ENCODE assay signal across 33 cellular contexts in genomic region chr12:133063556-133063955, GRCh38.
"Had no signal": no experiment of that assay in that cellular context is flagged by ENCODE, and none has a peak within 500 bp of the region (broad histone marks: within the 10 kb centered on the region; RNA-seq: fewer than 3 reads in every experiment).

No MANE protein-coding gene starts in this region.

- H3K27ac ChIP-seq: ascending aorta, coronary artery, dorsolateral prefrontal cortex, foreskin keratinocyte, heart left ventricle, lower lobe of right lung, neutrophil, sigmoid colon, thyroid gland, upper lobe of right lung had no signal

- ATAC-seq: activated T-cell treated with anti-CD3 and anti-CD28 coated beads, Interleukin-2, amount 50 U/mL, for 72 hours; effector memory CD8-positive, alpha-beta T cell; esophagus mucosa; foreskin keratinocyte; heart left ventricle; left lobe of liver; lower lobe of right lung; stimulated activated memory B cell treated with anti-CD40 and anti-IgM and Interleukin-4, amounts not matched to agents 10 μg/mL and 1 μg/mL and 100 μg/mL, for 72 hours; stimulated activated naive CD8-positive, alpha-beta T cell treated with anti-CD3 and anti-CD28 coated beads, Interleukin-15, amount 100 ng/mL, for 72 hours; T-helper 17 cell; upper lobe of right lung had no signal

- H3K4me3 Mint-ChIP-seq: activated CD4-positive, alpha-beta T cell treated with anti-CD3 and anti-CD28 coated beads, Interleukin-2, amount 10 ng/mL, durations not matched to agents 7 days and 5 days; activated naive CD4-positive, alpha-beta T cell treated with anti-CD3 and anti-CD28 coated beads for 36 hours; activated naive CD8-positive, alpha-beta T cell treated with anti-CD3 and anti-CD28 coated beads for 36 hours; activated T-cell treated with anti-CD3 and anti-CD28 coated beads, Interleukin-2, amount 50 U/mL, for 72 hours; brain; effector memory CD8-positive, alpha-beta T cell; nephron progenitor cell; stimulated activated memory B cell treated with anti-CD40 and anti-IgM and Interleukin-4, amounts not matched to agents 10 μg/mL and 1 μg/mL and 100 μg/mL, for 72 hours; stimulated activated naive CD8-positive, alpha-beta T cell treated with anti-CD3 and anti-CD28 coated beads, Interleukin-15, amount 100 ng/mL, for 72 hours; T-helper 17 cell had no signal

- H3K4me3 ChIP-seq: ascending aorta, dorsolateral prefrontal cortex, heart left ventricle, lower lobe of right lung, sigmoid colon, smooth muscle cell, thyroid gland, upper lobe of right lung had no signal

- H3K27ac Mint-ChIP-seq: activated CD4-positive, alpha-beta T cell treated with anti-CD3 and anti-CD28 coated beads, Interleukin-2, amount 10 ng/mL, durations not matched to agents 7 days and 5 days; activated naive CD4-positive, alpha-beta T cell treated with anti-CD3 and anti-CD28 coated beads for 36 hours; activated naive CD8-positive, alpha-beta T cell treated with anti-CD3 and anti-CD28 coated beads for 36 hours; activated T-cell treated with anti-CD3 and anti-CD28 coated beads, Interleukin-2, amount 50 U/mL, for 72 hours; brain; effector memory CD8-positive, alpha-beta T cell; nephron progenitor cell; stimulated activated memory B cell treated with anti-CD40 and anti-IgM and Interleukin-4, amounts not matched to agents 10 μg/mL and 1 μg/mL and 100 μg/mL, for 72 hours; stimulated activated naive CD8-positive, alpha-beta T cell treated with anti-CD3 and anti-CD28 coated beads, Interleukin-15, amount 100 ng/mL, for 72 hours; T-helper 17 cell had no signal

- H3K27me3 ChIP-seq: ascending aorta, dorsolateral prefrontal cortex, foreskin keratinocyte, heart left ventricle, neutrophil, sigmoid colon, thyroid gland, upper lobe of right lung had no signal

- H3K36me3 ChIP-seq: lower lobe of right lung, neutrophil, thyroid gland, upper lobe of right lung had no signal

- H3K4me1 ChIP-seq: ascending aorta, foreskin keratinocyte, heart left ventricle, lower lobe of right lung, sigmoid colon, thyroid gland, upper lobe of right lung had no signal

- DNase-seq: activated CD4-positive, alpha-beta T cell treated with anti-CD3 and anti-CD28 coated beads, Interleukin-2, amount 10 ng/mL, durations not matched to agents 7 days and 5 days; activated CD4-positive, CD25-positive, alpha-beta regulatory T cell treated with anti-CD3 and anti-CD28 coated beads, Interleukin-2, amount 50 U/mL, for 72 hours; activated effector memory CD4-positive, alpha-beta T cell treated with anti-CD3 and anti-CD28 coated beads, Interleukin-2, amount 50 U/mL, for 16 hours; activated naive CD4-positive, alpha-beta T cell treated with anti-CD3 and anti-CD28 coated beads for 36 hours; activated naive CD8-positive, alpha-beta T cell treated with anti-CD3 and anti-CD28 coated beads for 36 hours; activated T-cell treated with anti-CD3 and anti-CD28 coated beads for 4 hours; activated T-cell treated with anti-CD3 and anti-CD28 coated beads, Interleukin-2, amount 50 U/mL, for 72 hours; dorsolateral prefrontal cortex; effector memory CD8-positive, alpha-beta T cell; foreskin keratinocyte; heart left ventricle; hypothalamus; kidney glomerular epithelial cell; lower lobe of right lung; mesenchymal stem cell; nephron progenitor cell; sigmoid colon; stimulated activated CD4-positive, alpha-beta T cell treated with anti-CD3 and anti-CD28 coated beads, Interleukin-1b, Interleukin-23, amount 100 ng/mL, for 48 hours; stimulated activated CD4-positive, alpha-beta T cell treated with anti-CD3 and anti-CD28 coated beads, Interleukin-4, amount 100 ng/mL, for 4 hours; stimulated activated CD8-positive, alpha-beta memory T cell treated with anti-CD3 and anti-CD28 coated beads, Interleukin-4, amount 100 ng/mL, for 48 hours; stimulated activated naive CD8-positive, alpha-beta T cell treated with anti-CD3 and anti-CD28 coated beads, Interleukin-15, amount 100 ng/mL, for 72 hours; T-helper 17 cell; T1000; thyroid gland; upper lobe of right lung had no signal

- H3K27me3 Mint-ChIP-seq: activated CD4-positive, alpha-beta T cell treated with anti-CD3 and anti-CD28 coated beads, Interleukin-2, amount 10 ng/mL, durations not matched to agents 7 days and 5 days; activated naive CD8-positive, alpha-beta T cell treated with anti-CD3 and anti-CD28 coated beads for 36 hours; effector memory CD8-positive, alpha-beta T cell; stimulated activated memory B cell treated with anti-CD40 and anti-IgM and Interleukin-4, amounts not matched to agents 10 μg/mL and 1 μg/mL and 100 μg/mL, for 72 hours; stimulated activated naive CD8-positive, alpha-beta T cell treated with anti-CD3 and anti-CD28 coated beads, Interleukin-15, amount 100 ng/mL, for 72 hours; T-helper 17 cell had no signal

- H3K4me1 Mint-ChIP-seq: activated CD4-positive, alpha-beta T cell treated with anti-CD3 and anti-CD28 coated beads, Interleukin-2, amount 10 ng/mL, durations not matched to agents 7 days and 5 days; activated naive CD8-positive, alpha-beta T cell treated with anti-CD3 and anti-CD28 coated beads for 36 hours; brain; nephron progenitor cell; stimulated activated memory B cell treated with anti-CD40 and anti-IgM and Interleukin-4, amounts not matched to agents 10 μg/mL and 1 μg/mL and 100 μg/mL, for 72 hours; stimulated activated naive CD8-positive, alpha-beta T cell treated with anti-CD3 and anti-CD28 coated beads, Interleukin-15, amount 100 ng/mL, for 72 hours; T-helper 17 cell had no signal
